13 cellular contexts compared by ENCODE assay signal in the genomic region with DNA sequence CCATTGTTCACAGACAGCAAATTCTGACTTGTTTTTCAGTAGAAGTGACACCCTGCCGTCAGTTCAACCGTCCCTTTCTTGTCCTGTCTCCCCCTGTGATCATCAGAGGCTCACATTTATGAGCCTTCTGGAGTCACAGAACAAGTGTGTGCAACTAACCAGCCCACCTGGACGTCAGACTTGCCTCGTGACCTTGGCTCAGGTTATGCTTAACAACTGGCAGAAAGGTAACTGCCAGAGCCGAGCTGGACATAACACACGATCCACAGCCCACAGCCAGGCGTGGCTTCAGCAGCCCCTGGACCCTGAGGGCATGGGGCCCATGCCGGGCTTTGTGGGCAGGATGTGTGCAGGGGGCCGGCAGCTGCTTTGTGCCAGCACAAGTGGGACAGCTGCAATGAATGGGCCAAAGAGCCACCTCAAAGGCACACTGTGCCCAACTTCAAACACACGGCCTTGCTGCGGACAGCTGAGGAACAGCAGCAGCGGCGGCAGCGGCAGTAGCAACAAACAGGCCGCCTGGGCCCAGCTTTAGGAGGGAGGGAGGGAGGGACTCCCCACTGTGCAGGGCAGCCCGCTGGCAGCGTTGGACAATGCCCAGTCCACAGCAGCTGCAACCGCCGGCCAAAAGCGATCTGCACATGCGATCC.
DNase-seq lines count a peak whose midpoint lies in the region; ATAC-seq and TF ChIP-seq lines count a peak whose summit lies in the region.
"Had no signal": no experiment of that assay in that cellular context is flagged by ENCODE, and none has a peak within 500 bp of the region (broad histone marks: within the 10 kb centered on the region; RNA-seq: fewer than 3 reads in every experiment).

No MANE protein-coding gene starts in this region.

- no peaks in the 10 kb centered on the region for H3K27me3 ChIP-seq in hepatocyte
- H3K27me3 ChIP-seq in trophoblast cell (ENCODE audit: insufficient read depth, low read length): no peaks in the 10 kb centered on the region
- no peaks in the 10 kb centered on the region for H3K27me3 ChIP-seq in prostate gland (replicated peaks; ENCODE audit: insufficient read depth)

- no TSS peak for BruUV-seq in Calu3 (replicated peaks; lab: Mats Ljungman, UMichigan)

- no peak overlapping the region for H3K27ac Mint-ChIP-seq in Calu3 (ENCODE audit: unreplicated experiment)
- H3K27ac Mint-ChIP-seq: activated naive CD8-positive, alpha-beta T cell; CD4-positive, CD25-positive, alpha-beta regulatory T cell had no signal

- H2AFZ ChIP-seq in hepatocyte (no peak overlapping the region), trophoblast cell (ENCODE audit: insufficient read depth, low read length, poor library complexity) (no peak overlapping the region)

- H3K4ac ChIP-seq in trophoblast cell (ENCODE audit: low read depth, low read length): no peak overlapping the region

- H3K4me1 ChIP-seq in hepatocyte (ENCODE audit: insufficient read depth) (no peaks in the 10 kb centered on the region), trophoblast cell (ENCODE audit: control insufficient read depth in 1 of 2, insufficient read depth in 2 of 2, low read length in 2 of 2) (peaks cover 2 to 9% of the 10 kb centered on the region in 2 experiments), prostate gland (replicated peaks) (no peaks in the 10 kb centered on the region)

- no peak overlapping the region for H3K4me3 ChIP-seq in hepatocyte
- H3K4me3 ChIP-seq in trophoblast cell (ENCODE audit: low read depth, low read length): no peak overlapping the region
- no peak overlapping the region for H3K4me3 ChIP-seq in prostate gland

- H3K9me3 Mint-ChIP-seq in Calu3 (ENCODE audit: low read depth, unreplicated experiment): no peaks in the 10 kb centered on the region
- H3K9me3 Mint-ChIP-seq: CD4-positive, CD25-positive, alpha-beta regulatory T cell; naive B cell had no signal

- no peak overlapping the region for H3K9ac ChIP-seq in trophoblast cell (ENCODE audit: low read length)

- no peak overlapping the region for H4K8ac ChIP-seq in trophoblast cell (ENCODE audit: low read depth, low read length)

- peak; percentile 65 for DNase-seq in DMS53 treated with DMSO at 0.1 percent for 48 hours (lab: John Stamatoyannopoulos, UW; ENCODE audit: unreplicated experiment)
- peak; percentile 89 for DNase-seq in SHP77 treated with DMSO at 0.1 percent for 48 hours (lab: John Stamatoyannopoulos, UW)
- DNase-seq in hepatocyte (ENCODE audit: low spot score): peak; percentile 35
- peak; percentile 40 to 74 for DNase-seq in trophoblast cell
- DNase-seq in prostate gland (ENCODE audit: low spot score): no peak
- DNase-seq in Calu3: no peak
- DNase-seq: CD4-positive, CD25-positive, alpha-beta regulatory T cell; effector CD4-positive, alpha-beta T cell; naive B cell; stimulated activated CD4-positive, alpha-beta T cell treated with anti-CD3 and anti-CD28 coated beads, Interleukin-4, amount 100 ng/mL, for 1 hour had no signal

- no peaks in the 10 kb centered on the region for H4K20me1 ChIP-seq in hepatocyte (ENCODE audit: insufficient read depth, poor library complexity, severe bottlenecking)

- H3K9me3 ChIP-seq in hepatocyte (ENCODE audit: low read depth): no peaks in the 10 kb centered on the region
- no peaks in the 10 kb centered on the region for H3K9me3 ChIP-seq in trophoblast cell (ENCODE audit: insufficient read depth, low read depth, low read length)
- H3K9me3 ChIP-seq in prostate gland: no peaks in the 10 kb centered on the region

- no peak overlapping the region for H3K4me3 Mint-ChIP-seq in Calu3 (ENCODE audit: low read depth, unreplicated experiment)
- H3K4me3 Mint-ChIP-seq: activated naive CD8-positive, alpha-beta T cell; CD4-positive, CD25-positive, alpha-beta regulatory T cell; naive B cell had no signal

- ATAC-seq in GM21390 (IDR thresholded peaks at IDR 0.05; ENCODE audit: unreplicated experiment) (no peak), GM19397 (IDR thresholded peaks at IDR 0.05; ENCODE audit: unreplicated experiment) (no peak)

- H3K36me3 ChIP-seq in hepatocyte (replicated peaks; ENCODE audit: insufficient read depth, low read depth) (no peaks in the 10 kb centered on the region), trophoblast cell (ENCODE audit: control insufficient read depth in 1 of 2, insufficient read depth in 2 of 2, low read length in 2 of 2) (no peaks in the 10 kb centered on the region), prostate gland (no peaks in the 10 kb centered on the region)

- H3K79me1 ChIP-seq in trophoblast cell (ENCODE audit: low read length): no peaks in the 10 kb centered on the region

- H2BK120ac ChIP-seq in trophoblast cell (ENCODE audit: insufficient read depth, low read length, poor library complexity): no peak overlapping the region

- H2BK12ac ChIP-seq in trophoblast cell (ENCODE audit: low read length): no peak overlapping the region

- H3K27me3 Mint-ChIP-seq in Calu3 (ENCODE audit: unreplicated experiment): no peaks in the 10 kb centered on the region
- H3K27me3 Mint-ChIP-seq: activated naive CD8-positive, alpha-beta T cell had no signal

- no peak overlapping the region for H2AK5ac ChIP-seq in trophoblast cell (ENCODE audit: low read length)

- no peaks in the 10 kb centered on the region for H3K36me3 Mint-ChIP-seq in Calu3 (ENCODE audit: insufficient read depth, unreplicated experiment)
- H3K36me3 Mint-ChIP-seq: activated naive CD8-positive, alpha-beta T cell; CD4-positive, CD25-positive, alpha-beta regulatory T cell; naive B cell had no signal

- TF ChIP-seq CTCF in hepatocyte (IDR thresholded peaks at IDR 0.05; ENCODE audit: poor library complexity) (no peak), prostate gland (IDR thresholded peaks at IDR 0.05) (no peak), Calu3 (IDR thresholded peaks at IDR 0.05; ENCODE audit: unreplicated experiment) (no peak)

- H3K4me2 ChIP-seq in hepatocyte: no peak overlapping the region
- no peak overlapping the region for H3K4me2 ChIP-seq in trophoblast cell (ENCODE audit: low read length)

- intact Hi-C loops in prostate gland (cut with DNase I): loop anchor here (5.0 kb wide), 1 partner anchor 52 kb away; no protein-coding TSS in a partner anchor
- intact Hi-C loops in Calu3 (cut with micrococcal nuclease; ENCODE audit: unreplicated experiment): no loop called here

- 80% methylated on average over 20 of the region's 21 CpGs for WGBS in hepatocyte (ENCODE audit: low lambda C conversion rate, missing lambda C conversion rate)
- WGBS in trophoblast cell (ENCODE audit: extremely low coverage, insufficient coverage, insufficient read length): no CpG with 5 or more reads among the region's 21 CpGs
- WGBS in prostate gland: 61% methylated on average over 21 of the region's 21 CpGs

- peaks cover 12% of the 10 kb centered on the region for H3K4me1 Mint-ChIP-seq in Calu3 (ENCODE audit: low read depth, unreplicated experiment)

- H4K91ac ChIP-seq in trophoblast cell (ENCODE audit: low read depth, low read length): no peak overlapping the region

- H3K23ac ChIP-seq in trophoblast cell (ENCODE audit: low read length): no peak overlapping the region

- H2BK5ac ChIP-seq in trophoblast cell (ENCODE audit: low read depth, low read length, poor library complexity): no peak overlapping the region

- CTCF ChIA-PET in Calu3 (lab: Charles Lee): interaction anchor here (0.6 kb wide), 1 partner anchor 146 kb away, joined by 4 read pairs; no protein-coding TSS in a partner anchor

- no peak overlapping the region for H3K27ac ChIP-seq in hepatocyte
- H3K27ac ChIP-seq in trophoblast cell (ENCODE audit: low read depth, low read length): no peak overlapping the region
- H3K27ac ChIP-seq in prostate gland: no peak overlapping the region

- H3K79me2 ChIP-seq in hepatocyte (no peaks in the 10 kb centered on the region), trophoblast cell (ENCODE audit: control insufficient read depth, insufficient read depth, low read length, poor library complexity) (no peaks in the 10 kb centered on the region)

- H3K9me2 ChIP-seq in hepatocyte (replicated peaks; ENCODE audit: insufficient read depth): no peaks in the 10 kb centered on the region

- no peak for TF ChIP-seq POLR2A in prostate gland (IDR thresholded peaks at IDR 0.05)

- no peak overlapping the region for H3K14ac ChIP-seq in trophoblast cell (ENCODE audit: low read length)

- H4K12ac ChIP-seq in trophoblast cell (ENCODE audit: low read depth, low read length): no peak overlapping the region

- H3K18ac ChIP-seq in trophoblast cell (ENCODE audit: low read length): no peak overlapping the region

Comparison
In these comparisons a context has a peak if more than half of its experiments do, and no peak if none do; other contexts are left out.
1. DNase-seq: peak in DMS53 treated with DMSO at 0.1 percent for 48 hours (single experiment), SHP77 treated with DMSO at 0.1 percent for 48 hours (single experiment), hepatocyte (single experiment) and trophoblast cell (2 of 2); none in prostate gland (single experiment) and Calu3 (single experiment).